Comparison of ENCODE assay signal across 1 cellular context in genomic region chr17:40139566-40140058, GRCh38.
A peak's percentile ranks its signal among the peaks of the same experiment; 100 is the strongest.
TF ChIP-seq lines count a peak whose summit lies in the region.

No MANE protein-coding gene starts in this region.

TF ChIP-seq in K562, 482 proteins besides CTCF, POLR2A, EP300 and RAD21 (continued from another document):
- TF ChIP-seq, protein P1, sequence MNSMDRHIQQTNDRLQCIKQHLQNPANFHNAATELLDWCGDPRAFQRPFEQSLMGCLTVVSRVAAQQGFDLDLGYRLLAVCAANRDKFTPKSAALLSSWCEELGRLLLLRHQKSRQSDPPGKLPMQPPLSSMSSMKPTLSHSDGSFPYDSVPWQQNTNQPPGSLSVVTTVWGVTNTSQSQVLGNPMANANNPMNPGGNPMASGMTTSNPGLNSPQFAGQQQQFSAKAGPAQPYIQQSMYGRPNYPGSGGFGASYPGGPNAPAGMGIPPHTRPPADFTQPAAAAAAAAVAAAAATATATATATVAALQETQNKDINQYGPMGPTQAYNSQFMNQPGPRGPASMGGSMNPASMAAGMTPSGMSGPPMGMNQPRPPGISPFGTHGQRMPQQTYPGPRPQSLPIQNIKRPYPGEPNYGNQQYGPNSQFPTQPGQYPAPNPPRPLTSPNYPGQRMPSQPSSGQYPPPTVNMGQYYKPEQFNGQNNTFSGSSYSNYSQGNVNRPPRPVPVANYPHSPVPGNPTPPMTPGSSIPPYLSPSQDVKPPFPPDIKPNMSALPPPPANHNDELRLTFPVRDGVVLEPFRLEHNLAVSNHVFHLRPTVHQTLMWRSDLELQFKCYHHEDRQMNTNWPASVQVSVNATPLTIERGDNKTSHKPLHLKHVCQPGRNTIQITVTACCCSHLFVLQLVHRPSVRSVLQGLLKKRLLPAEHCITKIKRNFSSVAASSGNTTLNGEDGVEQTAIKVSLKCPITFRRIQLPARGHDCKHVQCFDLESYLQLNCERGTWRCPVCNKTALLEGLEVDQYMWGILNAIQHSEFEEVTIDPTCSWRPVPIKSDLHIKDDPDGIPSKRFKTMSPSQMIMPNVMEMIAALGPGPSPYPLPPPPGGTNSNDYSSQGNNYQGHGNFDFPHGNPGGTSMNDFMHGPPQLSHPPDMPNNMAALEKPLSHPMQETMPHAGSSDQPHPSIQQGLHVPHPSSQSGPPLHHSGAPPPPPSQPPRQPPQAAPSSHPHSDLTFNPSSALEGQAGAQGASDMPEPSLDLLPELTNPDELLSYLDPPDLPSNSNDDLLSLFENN (IDR thresholded peaks at IDR 0.05; ENCODE audit: low read depth in 2 of 2, low read length in 2 of 2): no peak
- TF ChIP-seq NFE2L1 (tag; IDR thresholded peaks at IDR 0.05; ENCODE audit: borderline replicate concordance, low read depth): no peak
- no peak for TF ChIP-seq NRF1 (conservative IDR thresholded peaks at IDR 0.05 in 1 of 2, IDR thresholded peaks at IDR 0.05 in 1 of 2)
- TF ChIP-seq TRIM24 (IDR thresholded peaks at IDR 0.05): no peak
- peak in 1 of 2 experiments; percentile 92; a peak in 2 of 4 replicates for TF ChIP-seq HDAC1 (IDR thresholded peaks at IDR 0.05)
- no peak for TF ChIP-seq MIER1 (IDR thresholded peaks at IDR 0.05; ENCODE audit: low read depth)
- TF ChIP-seq LCOR (CRISPR knock-in tag; IDR thresholded peaks at IDR 0.05): peak; percentile 18
- peak; percentile 40 for TF ChIP-seq CHD1 (IDR thresholded peaks at IDR 0.05; ENCODE audit: low read length)
- no peak for TF ChIP-seq JUND (IDR thresholded peaks at IDR 0.05; ENCODE audit: borderline replicate concordance, low read depth, low read length)
- no peak; the same call in 2 of the 3 replicates for TF ChIP-seq JUND (tag; IDR thresholded peaks at IDR 0.05; ENCODE audit: borderline replicate concordance, low read depth, low read length)
- no peak; the same call in 1 of the 2 replicates for TF ChIP-seq PATZ1 (CRISPR knock-in tag; IDR thresholded peaks at IDR 0.05; ENCODE audit: borderline replicate concordance)
- no peak for TF ChIP-seq MCM7 (IDR thresholded peaks at IDR 0.05)
- no peak for TF ChIP-seq STAT5A (IDR thresholded peaks at IDR 0.05; ENCODE audit: borderline replicate concordance, low read length)
- no peak for TF ChIP-seq OTX1 (CRISPR knock-in tag; IDR thresholded peaks at IDR 0.05)
- no peak for TF ChIP-seq DACH1 (IDR thresholded peaks at IDR 0.05; ENCODE audit: partially characterized antibody)
- TF ChIP-seq ZBTB2 (IDR thresholded peaks at IDR 0.05): no peak
- TF ChIP-seq SMAD3 (CRISPR knock-in tag; conservative IDR thresholded peaks at IDR 0.05): no peak
- no peak for TF ChIP-seq MCM5 (IDR thresholded peaks at IDR 0.05; ENCODE audit: low read depth)
- TF ChIP-seq, protein P2, sequence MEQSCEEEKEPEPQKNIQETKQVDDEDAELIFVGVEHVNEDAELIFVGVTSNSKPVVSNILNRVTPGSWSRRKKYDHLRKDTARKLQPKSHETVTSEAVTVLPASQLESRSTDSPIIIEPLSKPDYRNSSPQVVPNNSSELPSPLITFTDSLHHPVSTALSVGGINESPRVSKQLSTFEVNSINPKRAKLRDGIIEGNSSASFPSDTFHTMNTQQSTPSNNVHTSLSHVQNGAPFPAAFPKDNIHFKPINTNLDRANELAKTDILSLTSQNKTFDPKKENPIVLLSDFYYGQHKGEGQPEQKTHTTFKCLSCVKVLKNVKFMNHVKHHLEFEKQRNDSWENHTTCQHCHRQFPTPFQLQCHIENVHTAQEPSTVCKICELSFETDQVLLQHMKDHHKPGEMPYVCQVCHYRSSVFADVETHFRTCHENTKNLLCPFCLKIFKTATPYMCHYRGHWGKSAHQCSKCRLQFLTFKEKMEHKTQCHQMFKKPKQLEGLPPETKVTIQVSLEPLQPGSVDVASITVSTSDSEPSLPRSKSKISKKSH (CRISPR knock-in tag; IDR thresholded peaks at IDR 0.05): no peak
- no peak for TF ChIP-seq ZBTB17 (CRISPR knock-in tag; IDR thresholded peaks at IDR 0.05)
- TF ChIP-seq MECOM (CRISPR knock-in tag; IDR thresholded peaks at IDR 0.05): no peak
- TF ChIP-seq ZNF24 (IDR thresholded peaks at IDR 0.05): no peak
- no peak for TF ChIP-seq PREB (CRISPR knock-in tag; IDR thresholded peaks at IDR 0.05)
- no peak for TF ChIP-seq ZNF263 (CRISPR knock-in tag; IDR thresholded peaks at IDR 0.05; ENCODE audit: borderline replicate concordance)
- no peak for TF ChIP-seq HMBOX1 (IDR thresholded peaks at IDR 0.05)
- no peak for TF ChIP-seq MED1 (CRISPR knock-in tag; IDR thresholded peaks at IDR 0.05; ENCODE audit: borderline replicate concordance)
- no peak for TF ChIP-seq NUFIP1 (IDR thresholded peaks at IDR 0.05; ENCODE audit: partially characterized antibody)
- no peak for TF ChIP-seq RBFOX2 (IDR thresholded peaks at IDR 0.05; ENCODE audit: low read depth, low read length)
- 0 out of 2 replicates have a peak, but pooled peaks have one; percentile 26 for TF ChIP-seq ZNF197 (CRISPR knock-in tag; IDR thresholded peaks at IDR 0.05; ENCODE audit: low read depth)
- TF ChIP-seq GTF2F1 (IDR thresholded peaks at IDR 0.05; ENCODE audit: low read depth, low read length): no peak
- no peak for TF ChIP-seq E2F5 (CRISPR knock-in tag; IDR thresholded peaks at IDR 0.05)
- TF ChIP-seq FOXA1 (IDR thresholded peaks at IDR 0.05; ENCODE audit: borderline replicate concordance): no peak
- TF ChIP-seq, protein P3, sequence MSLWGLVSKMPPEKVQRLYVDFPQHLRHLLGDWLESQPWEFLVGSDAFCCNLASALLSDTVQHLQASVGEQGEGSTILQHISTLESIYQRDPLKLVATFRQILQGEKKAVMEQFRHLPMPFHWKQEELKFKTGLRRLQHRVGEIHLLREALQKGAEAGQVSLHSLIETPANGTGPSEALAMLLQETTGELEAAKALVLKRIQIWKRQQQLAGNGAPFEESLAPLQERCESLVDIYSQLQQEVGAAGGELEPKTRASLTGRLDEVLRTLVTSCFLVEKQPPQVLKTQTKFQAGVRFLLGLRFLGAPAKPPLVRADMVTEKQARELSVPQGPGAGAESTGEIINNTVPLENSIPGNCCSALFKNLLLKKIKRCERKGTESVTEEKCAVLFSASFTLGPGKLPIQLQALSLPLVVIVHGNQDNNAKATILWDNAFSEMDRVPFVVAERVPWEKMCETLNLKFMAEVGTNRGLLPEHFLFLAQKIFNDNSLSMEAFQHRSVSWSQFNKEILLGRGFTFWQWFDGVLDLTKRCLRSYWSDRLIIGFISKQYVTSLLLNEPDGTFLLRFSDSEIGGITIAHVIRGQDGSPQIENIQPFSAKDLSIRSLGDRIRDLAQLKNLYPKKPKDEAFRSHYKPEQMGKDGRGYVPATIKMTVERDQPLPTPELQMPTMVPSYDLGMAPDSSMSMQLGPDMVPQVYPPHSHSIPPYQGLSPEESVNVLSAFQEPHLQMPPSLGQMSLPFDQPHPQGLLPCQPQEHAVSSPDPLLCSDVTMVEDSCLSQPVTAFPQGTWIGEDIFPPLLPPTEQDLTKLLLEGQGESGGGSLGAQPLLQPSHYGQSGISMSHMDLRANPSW (CRISPR knock-in tag; IDR thresholded peaks at IDR 0.05): 0 out of 2 replicates have a peak, but pooled peaks have one; percentile 56
- TF ChIP-seq GATA2 (CRISPR knock-in tag; IDR thresholded peaks at IDR 0.05): no peak
- TF ChIP-seq RBM15 (IDR thresholded peaks at IDR 0.05; ENCODE audit: insufficient read depth, low read length): no peak
- peak; percentile 11 for TF ChIP-seq POLR2B (IDR thresholded peaks at IDR 0.05; ENCODE audit: low read depth, partially characterized antibody)
- TF ChIP-seq ZBTB7A (IDR thresholded peaks at IDR 0.05; ENCODE audit: borderline replicate concordance, control insufficient read depth, low read depth, low read length): no peak
- no peak for TF ChIP-seq RBM39 (optimal IDR thresholded peaks at IDR 0.05; ENCODE audit: low read depth, low read length)
- no peak; the same call in 1 of the 2 replicates for TF ChIP-seq NFRKB (IDR thresholded peaks at IDR 0.05; ENCODE audit: low read depth)
- TF ChIP-seq TBP (optimal IDR thresholded peaks at IDR 0.05; ENCODE audit: low read depth, low read length): no peak
TF ChIP-seq in K562: peak in this region for 33.
